In genomic region chr16:73743665-73744496, GRCh38 we compare ENCODE assay signal across 19 cellular contexts.
DNase-seq lines count a peak whose midpoint lies in the region; ATAC-seq, FAIRE-seq and TF ChIP-seq lines count a peak whose summit lies in the region.
"Had no signal": no experiment of that assay in that cellular context is flagged by ENCODE, and none has a peak within 500 bp of the region (broad histone marks: within the 10 kb centered on the region; RNA-seq: fewer than 3 reads in every experiment).

No MANE protein-coding gene starts in this region.

- H2BK12ac ChIP-seq in H9 (ENCODE audit: insufficient read length, low read depth, low read length): no peak overlapping the region

- H3K79me2 ChIP-seq in H9 (ENCODE audit: insufficient read depth, low read length): no peaks in the 10 kb centered on the region

- H3K9me3 Mint-ChIP-seq in H9: peaks cover 0 to 9% of the 10 kb centered on the region in 2 experiments; a peak in 3 of 5 replicates

- CTCF ChIA-PET in Panc1 (lab: Charles Lee): no interaction called here

- H3K4me3 Mint-ChIP-seq in H9: no peak overlapping the region
- H3K4me3 Mint-ChIP-seq: natural killer cell had no signal

- no peak overlapping the region for H4K91ac ChIP-seq in H9 (ENCODE audit: insufficient read length, low read depth, low read length)

- no peak overlapping the region for H3K18ac ChIP-seq in H9 (ENCODE audit: insufficient read length, low read depth, low read length)

- no peak overlapping the region for H3K56ac ChIP-seq in H9 (ENCODE audit: insufficient read length, low read depth, low read length)

- no peak overlapping the region for H3K27ac Mint-ChIP-seq in H9
- H3K27ac Mint-ChIP-seq: natural killer cell had no signal

- no peaks in the 10 kb centered on the region for H3K79me1 ChIP-seq in H9 (ENCODE audit: insufficient read depth, low read depth, low read length, poor library complexity, severe bottlenecking)

- no peaks in the 10 kb centered on the region for H4K20me1 ChIP-seq in H9 (ENCODE audit: control insufficient read depth, insufficient read depth, insufficient read length)

- H3K4ac ChIP-seq in H9 (ENCODE audit: low read depth, low read length): no peak overlapping the region

- H2BK15ac ChIP-seq in H9 (ENCODE audit: low read depth, low read length): no peak overlapping the region

- H3K4me2 ChIP-seq in H9 (ENCODE audit: insufficient read depth, insufficient read length, low read length): no peak overlapping the region

- no peak overlapping the region for H3K14ac ChIP-seq in H9 (ENCODE audit: insufficient read depth, low read length)

- H3K4me1 ChIP-seq in H9 (ENCODE audit: insufficient read depth, low read length) (no peaks in the 10 kb centered on the region), Panc1 (ENCODE audit: control insufficient read depth, insufficient read depth, low read length) (no peaks in the 10 kb centered on the region)
- H3K4me1 ChIP-seq: thyroid gland had no signal

- no peak overlapping the region for H2AFZ ChIP-seq in H9 (ENCODE audit: low read length)

- no peak overlapping the region for H2BK20ac ChIP-seq in H9 (ENCODE audit: low read depth, low read length, poor library complexity, severe bottlenecking)

- no peaks in the 10 kb centered on the region for H3K27me3 ChIP-seq in H9 (ENCODE audit: insufficient read depth, low read length)
- H3K27me3 ChIP-seq in Panc1 (ENCODE audit: control insufficient read depth, insufficient read depth, low read length): no peaks in the 10 kb centered on the region
- H3K27me3 ChIP-seq: thyroid gland had no signal

- H3T11ph ChIP-seq in H9 (ENCODE audit: low read length): no peak overlapping the region

- POLR2A ChIA-PET in Panc1 (lab: Charles Lee): no interaction called here

- peaks cover 0 to 5% (median 4%) of the 10 kb centered on the region in 3 experiments; a peak in 5 of 7 replicates for H3K36me3 Mint-ChIP-seq in H9 (ENCODE audit: insufficient read depth in 1 of 3, low read depth in 3 of 3)
- H3K36me3 Mint-ChIP-seq: natural killer cell had no signal

- H3K4me1 Mint-ChIP-seq in H9: peaks cover 4 to 8% of the 10 kb centered on the region in 2 experiments; a peak in 3 of 4 replicates
- H3K4me1 Mint-ChIP-seq: natural killer cell had no signal

- H3K9me3 ChIP-seq in H9 (ENCODE audit: control insufficient read depth, low read depth, low read length) (no peaks in the 10 kb centered on the region), Panc1 (ENCODE audit: control insufficient read depth, insufficient read depth, low read depth, low read length) (no peaks in the 10 kb centered on the region)
- H3K9me3 ChIP-seq: thyroid gland had no signal

- H3K23me2 ChIP-seq in H9 (ENCODE audit: insufficient read length, low read depth, low read length, poor library complexity, severe bottlenecking): no peaks in the 10 kb centered on the region

- H2AK5ac ChIP-seq in H9 (ENCODE audit: insufficient read length, low read length): no peak overlapping the region

- intact Hi-C loops in Panc1 (cut with micrococcal nuclease; ENCODE audit: unreplicated experiment): no loop called here

- H3K27ac ChIP-seq in H9 (ENCODE audit: insufficient read length, low read depth, low read length) (no peak overlapping the region), Panc1 (ENCODE audit: low read length) (no peak overlapping the region)
- H3K27ac ChIP-seq: dorsolateral prefrontal cortex, skin epidermis, thyroid gland had no signal

- ATAC-seq in Panc1 (no peak), HG02981 (IDR thresholded peaks at IDR 0.05; ENCODE audit: unreplicated experiment) (no peak)
- ATAC-seq: GM12878, left cardiac atrium, natural killer cell had no signal

- no TSS peak for BruUV-seq in Panc1 (replicated peaks; lab: Mats Ljungman, UMichigan)

- no peaks in the 10 kb centered on the region for H3K36me3 ChIP-seq in Panc1 (ENCODE audit: control insufficient read depth, insufficient read depth, low read length)
- H3K36me3 ChIP-seq: thyroid gland had no signal

- in situ Hi-C loops in Panc1 (cut with HindIII; ENCODE audit: low pct_unique_long_range_greater_than_20kb, low sequenced_read_pairs): no loop called here

- WGBS in H9 (ENCODE audit: extremely low coverage, insufficient read length, low lambda C conversion rate): no CpG with 5 or more reads among the region's 11 CpGs

- no peak overlapping the region for H2BK120ac ChIP-seq in H9 (ENCODE audit: low read depth, low read length, poor library complexity, severe bottlenecking)

- TF ChIP-seq CTCF in D721Med (IDR thresholded peaks at IDR 0.05; ENCODE audit: insufficient read depth, missing control alignments) (peak; percentile 9), H9 (conservative IDR thresholded peaks at IDR 0.05) (peak; percentile 73), Panc1 (IDR thresholded peaks at IDR 0.05) (peak; percentile 16; the same call in 1 of the 2 replicates)

- H4K8ac ChIP-seq in H9 (replicated peaks; ENCODE audit: insufficient read length, low read depth, low read length): no peak overlapping the region

- no peak overlapping the region for H3K9ac ChIP-seq in H9 (ENCODE audit: extremely low read depth, insufficient read length, low read length)

- H3K4me3 ChIP-seq in Panc1 (ENCODE audit: low read depth in 2 of 2, low read length in 2 of 2): no peak overlapping the region
- H3K4me3 ChIP-seq: dorsolateral prefrontal cortex, GM12878, skin epidermis, thyroid gland had no signal

- H3K23ac ChIP-seq in H9 (ENCODE audit: insufficient read length, low read depth, low read length): no peak overlapping the region

- DNase-seq in D721Med (ENCODE audit: insufficient read length, low spot score) (no peak), H9 (peak; percentile 35), Panc1 (ENCODE audit: low read depth, low spot score) (no peak), iPS DF 4.7 (ENCODE audit: extremely low read depth, low spot score) (peak; percentile 22)
- no peak for DNase-seq in NK-92 treated with Interleukin-12 subunit alpha and Interleukin-12 subunit beta, amount 100 ng/mL, for 24 hours (lab: John Stamatoyannopoulos, UW)
- no peak for DNase-seq in activated naive CD4-positive, alpha-beta T cell (lab: John Stamatoyannopoulos, UW)
- DNase-seq: activated CD8-positive, alpha-beta memory T cell treated with anti-CD3 and anti-CD28 coated beads, Interleukin-2, amount 50 U/mL, for 4 hours; amniotic stem cell; COR-L47; foreskin fibroblast; left cardiac atrium; natural killer cell; NCI-H2081 treated with DMSO at 0.1 percent for 48 hours; Right ventricle myocardium superior; thyroid gland had no signal

- no peak overlapping the region for H4K5ac ChIP-seq in H9 (ENCODE audit: insufficient read length, low read depth, low read length)

- H3K27me3 Mint-ChIP-seq in H9 (ENCODE audit: low read depth): no peaks in the 10 kb centered on the region

- no peak overlapping the region for H2BK5ac ChIP-seq in H9 (ENCODE audit: insufficient read length, low read length)

- FAIRE-seq in D721Med (lab: Jason Lieb, UNC): no peak
- FAIRE-seq: GM12878 had no signal

Comparison
In these comparisons a context has a peak if more than half of its experiments do, and no peak if none do; other contexts are left out.
1. DNase-seq: peak in H9 (single experiment) and iPS DF 4.7 (single experiment); none in D721Med (single experiment), Panc1 (single experiment), NK-92 treated with Interleukin-12 subunit alpha and Interleukin-12 subunit beta, amount 100 ng/mL, for 24 hours (single experiment) and activated naive CD4-positive, alpha-beta T cell (0 of 4).
2. CTCF ChIP-seq: peak in every context shown above with its lines; median percentile 73 in H9; 16 in Panc1; 9 in D721Med.